ENCODE assay signal across 12 cellular contexts in the genomic region with DNA sequence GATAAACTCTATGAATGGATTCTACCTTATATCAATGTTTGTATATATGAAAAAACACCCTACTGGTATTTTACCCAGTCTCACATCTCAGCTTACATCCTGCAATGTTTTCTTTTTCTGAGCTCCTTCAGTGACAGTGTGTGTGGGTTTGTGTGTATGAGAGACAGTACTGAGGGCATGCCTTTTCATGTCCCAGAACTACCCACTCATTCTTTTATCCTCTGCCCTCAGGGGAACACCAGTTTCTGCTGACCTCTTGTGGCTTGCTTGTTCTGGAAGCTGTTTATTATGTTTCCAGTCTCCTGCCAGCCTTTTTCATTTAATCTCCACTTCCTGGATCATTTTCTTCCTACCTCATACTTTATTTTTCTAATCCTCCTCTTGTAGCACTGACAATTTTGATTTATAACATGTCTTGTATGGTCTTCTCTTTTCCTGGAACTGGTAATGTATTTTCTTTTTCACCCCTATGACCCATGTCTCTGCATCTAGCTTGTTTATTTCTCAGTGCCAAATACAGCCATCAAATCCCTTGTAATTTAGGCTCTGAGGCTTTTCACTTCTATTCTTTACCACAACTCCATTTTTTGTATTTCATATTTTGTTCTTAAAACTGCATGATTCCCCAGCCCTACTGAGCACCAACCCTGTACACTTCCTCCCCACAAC.
DNase-seq lines count a peak whose midpoint lies in the region; ATAC-seq and TF ChIP-seq lines count a peak whose summit lies in the region.
"Had no signal": no experiment of that assay in that cellular context is flagged by ENCODE, and none has a peak within 500 bp of the region (broad histone marks: within the 10 kb centered on the region; RNA-seq: fewer than 3 reads in every experiment).

No MANE protein-coding gene starts in this region.

- H3K4me3 ChIP-seq in LNCaP clone FGC (ENCODE audit: low read depth, low read length) (no peak overlapping the region), lower leg skin (ENCODE audit: low read depth, poor library complexity, severe bottlenecking) (no peak overlapping the region)

- DNase-seq in Ammon's horn (ENCODE audit: low spot score) (peak; percentile 50), LNCaP clone FGC (ENCODE audit: low read depth) (no peak), epidermal melanocyte (ENCODE audit: insufficient read length, low spot score) (peak; percentile 57), NOMO-1 (lab: John Stamatoyannopoulos, UW; ENCODE audit: unreplicated experiment in 2 of 2) (no peak), HK-2 (ENCODE audit: unreplicated experiment) (no peak), lower leg skin (ENCODE audit: low spot score in 2 of 2) (no peak)
- DNase-seq in effector CD4-positive, alpha-beta T cell: no peak
- DNase-seq: brain microvascular endothelial cell; COR-L47; H7; stimulated activated naive CD4-positive, alpha-beta T cell treated with Interleukin-2 at 50 U/mL for 16 hours had no signal

- peak; percentile 29; the same call in 1 of the 2 replicates for TF ChIP-seq CTCF in LNCaP clone FGC (IDR thresholded peaks at IDR 0.05; ENCODE audit: control insufficient read depth, extremely low read depth, insufficient read depth)
- TF ChIP-seq CTCF in lower leg skin (IDR thresholded peaks at IDR 0.05): no peak

- ATAC-seq in GM19452 (IDR thresholded peaks at IDR 0.05; ENCODE audit: unreplicated experiment): peak; percentile 92

- intact Hi-C loops in lower leg skin (cut with DNase I; ENCODE audit: low total_unique reads): no loop called here

- no peak for TF ChIP-seq POLR2A in lower leg skin (IDR thresholded peaks at IDR 0.05)

Comparison
In these comparisons a context has a peak if more than half of its experiments do, and no peak if none do; other contexts are left out.
1. DNase-seq: peak in Ammon's horn (single experiment) and epidermal melanocyte (single experiment); none in LNCaP clone FGC (single experiment), NOMO-1 (0 of 2), HK-2 (single experiment), lower leg skin (0 of 2) and effector CD4-positive, alpha-beta T cell (single experiment).